ENCODE assay signal across 10 cellular contexts in genomic region chr16:88566158-88566557, GRCh38. TPM values are rescaled to one million over a fixed set of nuclear protein-coding genes. Genes with fewer than 3 reads are reported as not detected.
A peak's percentile ranks its signal among the peaks of the same experiment; 100 is the strongest.
DNase-seq lines count a peak whose midpoint lies in the region; TF ChIP-seq lines count a peak whose summit lies in the region.
"Had no signal": no experiment of that assay in that cellular context is flagged by ENCODE, and none has a peak within 500 bp of the region (broad histone marks: within the 10 kb centered on the region; RNA-seq: fewer than 3 reads in every experiment).

No MANE protein-coding gene starts in this region.

- no peaks in the 10 kb centered on the region for H3K9me3 ChIP-seq in vagina
- H3K9me3 ChIP-seq: gastroesophageal sphincter, SJSA1 had no signal

- intact Hi-C loops in vagina (cut with DNase I), result no loop called here

- H3K4me3 ChIP-seq in foreskin fibroblast (ENCODE audit: low read depth in 1 of 2, low read length in 2 of 2), result no peak overlapping the region
- no peak overlapping the region for H3K4me3 ChIP-seq in H7 (ENCODE audit: insufficient read depth, low read depth, low read length)
- H3K4me3 ChIP-seq in vagina, result no peak overlapping the region
- H3K4me3 ChIP-seq: gastroesophageal sphincter, SJSA1 had no signal

- no peak for TF ChIP-seq CTCF in foreskin fibroblast (IDR thresholded peaks at IDR 0.05; ENCODE audit: low read depth, low read length)
- no peak for TF ChIP-seq CTCF in vagina (IDR thresholded peaks at IDR 0.05)

- H3K27me3 ChIP-seq in H7 (ENCODE audit: control insufficient read depth, insufficient read depth, low read length) (no peaks in the 10 kb centered on the region; the same call in 1 of the 2 replicates), vagina (no peaks in the 10 kb centered on the region)
- H3K27me3 ChIP-seq: gastroesophageal sphincter, SJSA1 had no signal

- DNase-seq in HT1080 (ENCODE audit: low read depth), result peak; percentile 20
- peak; percentile 45 for DNase-seq in activated CD8-positive, alpha-beta memory T cell treated with anti-CD3 and anti-CD28 coated beads, Interleukin-2, amount 50 U/mL, for 4 hours
- peak; percentile 63 to 77 for DNase-seq in foreskin fibroblast
- DNase-seq in stimulated activated CD8-positive, alpha-beta memory T cell treated with anti-CD3 and anti-CD28 coated beads, Interleukin-15, amount 100 ng/mL, for 4 hours (ENCODE audit: low read depth in 2 of 2), result peak; percentile 32 to 34
- no peak for DNase-seq in NCI-H748 (lab: John Stamatoyannopoulos, UW; ENCODE audit: unreplicated experiment)
- no peak for DNase-seq in H7
- DNase-seq in vagina (ENCODE audit: extremely low spot score in 2 of 2), result no peak
- DNase-seq: NCI-H1417 had no signal

- peaks cover 23% of the 10 kb centered on the region for H3K4me1 ChIP-seq in vagina

- no peaks in the 10 kb centered on the region for H3K36me3 ChIP-seq in H7 (replicated peaks; ENCODE audit: control insufficient read depth, insufficient read depth, low read length)
- H3K36me3 ChIP-seq in vagina, result no peaks in the 10 kb centered on the region
- H3K36me3 ChIP-seq: gastroesophageal sphincter, SJSA1 had no signal

- H3K27ac ChIP-seq in vagina, result no peak overlapping the region
- H3K27ac ChIP-seq: gastroesophageal sphincter, SJSA1 had no signal

- no peak for TF ChIP-seq POLR2A in vagina (IDR thresholded peaks at IDR 0.05)

RNA-seq across cellular contexts. Expression of gene ZC3H18, which starts 4.0 kb away (rescaled TPM):
- total RNA-seq in HT1080 (2014; rRNA removed; shearing (Covaris generic)), result 18.7 and 21.7 TPM in 2 replicates
- polyA plus RNA-seq in HT1080 (2015; cell fraction: cytosol; rRNA removed), result 23.4 and 26.5 TPM in 2 replicates
- 49.1 and 54.3 TPM in 2 replicates for polyA plus RNA-seq in HT1080 (2015; cell fraction: nucleus; rRNA removed)
- total RNA-seq in H7 (2014; rRNA removed; shearing (Covaris generic)), result 19.5 and 20.0 TPM in 2 replicates
- total RNA-seq in vagina, result 18.4 TPM

Comparison
In these comparisons a context has a peak if more than half of its experiments do, and no peak if none do; other contexts are left out.
1. DNase-seq: peak in HT1080 (single experiment), activated CD8-positive, alpha-beta memory T cell treated with anti-CD3 and anti-CD28 coated beads, Interleukin-2, amount 50 U/mL, for 4 hours (single experiment), foreskin fibroblast (2 of 2) and stimulated activated CD8-positive, alpha-beta memory T cell treated with anti-CD3 and anti-CD28 coated beads, Interleukin-15, amount 100 ng/mL, for 4 hours (2 of 2); none in NCI-H748 (single experiment), H7 (single experiment) and vagina (0 of 2).